In genomic region chr14:100476012-100476822, GRCh38 we compare ENCODE assay signal across 11 cellular contexts.
DNase-seq lines count a peak whose midpoint lies in the region; ATAC-seq and TF ChIP-seq lines count a peak whose summit lies in the region.
"Had no signal": no experiment of that assay in that cellular context is flagged by ENCODE, and none has a peak within 500 bp of the region (broad histone marks: within the 10 kb centered on the region; RNA-seq: fewer than 3 reads in every experiment).

No MANE protein-coding gene starts in this region.

- no peak for TF ChIP-seq CTCF in SK-N-SH (IDR thresholded peaks at IDR 0.05)
- no peak for TF ChIP-seq CTCF in hepatocyte (IDR thresholded peaks at IDR 0.05; ENCODE audit: poor library complexity)
- no peak for TF ChIP-seq CTCF in natural killer cell (IDR thresholded peaks at IDR 0.05)
- TF ChIP-seq CTCF in breast epithelium (IDR thresholded peaks at IDR 0.05) = no peak

- H3F3A ChIP-seq in SK-N-SH (replicated peaks; ENCODE audit: insufficient read depth) = peaks cover 26% of the 10 kb centered on the region

- no peak overlapping the region for H3K27ac Mint-ChIP-seq in natural killer cell
- H3K27ac Mint-ChIP-seq: activated naive CD4-positive, alpha-beta T cell treated with anti-CD3 and anti-CD28 coated beads, Interleukin-2, amount 50 U/mL, for 72 hours; CD4-positive, CD25-positive, alpha-beta regulatory T cell; immature natural killer cell had no signal

- no peaks in the 10 kb centered on the region for H3K27me3 ChIP-seq in ACC112 (ENCODE audit: insufficient read depth, low read length)
- no peaks in the 10 kb centered on the region for H3K27me3 ChIP-seq in SK-N-SH (ENCODE audit: insufficient read depth)
- H3K27me3 ChIP-seq in hepatocyte = no peaks in the 10 kb centered on the region
- no peaks in the 10 kb centered on the region for H3K27me3 ChIP-seq in breast epithelium

- ATAC-seq in natural killer cell (no peak), HG03565 (IDR thresholded peaks at IDR 0.05; ENCODE audit: unreplicated experiment) (no peak)
- ATAC-seq: activated naive CD4-positive, alpha-beta T cell treated with anti-CD3 and anti-CD28 coated beads, Interleukin-2, amount 50 U/mL, for 72 hours had no signal

- CTCF ChIA-PET in SK-N-SH (lab: Yijun Ruan, JAX) = interaction anchor here (0.7 to 1.9 kb wide), 9 partner anchors 10 to 306 kb away, joined by 3 to 5 read pairs (median 3); no protein-coding TSS in a partner anchor

- intact Hi-C loops in natural killer cell (cut with micrococcal nuclease) = loop anchor here (10.0 kb wide), 1 partner anchor 91 kb away; no protein-coding TSS in a partner anchor
- intact Hi-C loops in breast epithelium (cut with DNase I; ENCODE audit: low total_unique reads) = no loop called here

- peak; percentile 52 for DNase-seq in HPDE6-E6E7 (ENCODE audit: extremely low spot score)
- no peak for DNase-seq in SK-N-SH
- peak; percentile 82 for DNase-seq in hepatocyte (ENCODE audit: low spot score)
- no peak for DNase-seq in natural killer cell
- no peak for DNase-seq in activated gamma-delta T cell treated with Interleukin-2 at 50 U/mL for 16 hours
- DNase-seq in breast epithelium (ENCODE audit: low spot score in 2 of 2) = no peak
- DNase-seq: CD4-positive, CD25-positive, alpha-beta regulatory T cell; immature natural killer cell had no signal

- H3K36me3 Mint-ChIP-seq in natural killer cell = no peaks in the 10 kb centered on the region
- H3K36me3 Mint-ChIP-seq: activated naive CD4-positive, alpha-beta T cell treated with anti-CD3 and anti-CD28 coated beads, Interleukin-2, amount 50 U/mL, for 72 hours; immature natural killer cell had no signal

- POLR2A ChIA-PET in SK-N-SH (lab: Yijun Ruan, JAX) = no interaction called here

- H3K27ac ChIP-seq in ACC112 (ENCODE audit: low read depth, low read length) (peak overlapping the region; percentile 56), SK-N-SH (ENCODE audit: low read depth in 2 of 2, low read length in 1 of 2) (peak overlapping the region; percentile 51 to 99), hepatocyte (peak overlapping the region; percentile 90), breast epithelium (no peak overlapping the region)

- H3K79me2 ChIP-seq in ACC112 (ENCODE audit: control insufficient read depth, insufficient read depth, low read length, unreplicated experiment) = no peaks in the 10 kb centered on the region
- H3K79me2 ChIP-seq in SK-N-SH (ENCODE audit: insufficient read depth) = no peaks in the 10 kb centered on the region
- H3K79me2 ChIP-seq in hepatocyte = no peaks in the 10 kb centered on the region

- no peaks in the 10 kb centered on the region for H3K4me1 ChIP-seq in ACC112 (ENCODE audit: control insufficient read depth, insufficient read depth, low read length, unreplicated experiment)
- H3K4me1 ChIP-seq in SK-N-SH (ENCODE audit: control insufficient read depth in 1 of 2, insufficient read depth in 2 of 2, low read depth in 1 of 2, low read length in 1 of 2) = peaks cover 12 to 58% of the 10 kb centered on the region in 2 experiments
- H3K4me1 ChIP-seq in hepatocyte (ENCODE audit: insufficient read depth) = peaks cover 11% of the 10 kb centered on the region
- no peaks in the 10 kb centered on the region for H3K4me1 ChIP-seq in breast epithelium

- H3K4me3 ChIP-seq in ACC112 (ENCODE audit: low read depth, low read length) (no peak overlapping the region), SK-N-SH (ENCODE audit: low read depth in 2 of 2, low read length in 1 of 2) (peak overlapping the region in 1 of 2 experiments; percentile 16; a peak in 1 of 4 replicates), hepatocyte (no peak overlapping the region), breast epithelium (no peak overlapping the region)

- WGBS in SK-N-SH (ENCODE audit: low lambda C conversion rate) = 23% methylated on average over 12 of the region's 14 CpGs
- 45% methylated on average over 14 of the region's 14 CpGs for WGBS in hepatocyte (ENCODE audit: low lambda C conversion rate, missing lambda C conversion rate)

- no peaks in the 10 kb centered on the region for H3K9me3 ChIP-seq in SK-N-SH
- no peaks in the 10 kb centered on the region for H3K9me3 ChIP-seq in hepatocyte (ENCODE audit: low read depth)
- no peaks in the 10 kb centered on the region for H3K9me3 ChIP-seq in breast epithelium

- no peak for TF ChIP-seq RAD21 in SK-N-SH (IDR thresholded peaks at IDR 0.05; ENCODE audit: low read length)

- TF ChIP-seq POLR2A in breast epithelium (IDR thresholded peaks at IDR 0.05) = no peak

- H3K4me3 Mint-ChIP-seq in natural killer cell = no peak overlapping the region
- H3K4me3 Mint-ChIP-seq: CD4-positive, CD25-positive, alpha-beta regulatory T cell; immature natural killer cell had no signal

- no peak overlapping the region for H2AFZ ChIP-seq in ACC112 (ENCODE audit: low read length, unreplicated experiment)
- H2AFZ ChIP-seq in SK-N-SH (ENCODE audit: low read depth) = peak overlapping the region; percentile 81; the same call in 1 of the 2 replicates
- no peak overlapping the region for H2AFZ ChIP-seq in hepatocyte

- H3K36me3 ChIP-seq in ACC112 (ENCODE audit: insufficient read depth, low read length) = no peaks in the 10 kb centered on the region
- H3K36me3 ChIP-seq in SK-N-SH (replicated peaks in 1 of 2; ENCODE audit: control insufficient read depth in 1 of 2, insufficient read depth in 2 of 2, low read length in 1 of 2) = no peaks in the 10 kb centered on the region
- no peaks in the 10 kb centered on the region for H3K36me3 ChIP-seq in hepatocyte (replicated peaks; ENCODE audit: insufficient read depth, low read depth)
- no peaks in the 10 kb centered on the region for H3K36me3 ChIP-seq in breast epithelium

- H3K4me2 ChIP-seq in SK-N-SH = peak overlapping the region; percentile 68
- peak overlapping the region; percentile 20 for H3K4me2 ChIP-seq in hepatocyte

- TF ChIP-seq EP300 in SK-N-SH (IDR thresholded peaks at IDR 0.05; ENCODE audit: borderline replicate concordance in 1 of 2, low read depth in 1 of 2, low read length in 1 of 2) = peak in 1 of 2 experiments; percentile 90; a peak in 2 of 4 replicates

- H3K27me3 Mint-ChIP-seq in natural killer cell (ENCODE audit: low read depth in 2 of 2) = no peaks in the 10 kb centered on the region
- H3K27me3 Mint-ChIP-seq: CD4-positive, CD25-positive, alpha-beta regulatory T cell had no signal

- H3K9ac ChIP-seq in SK-N-SH = peak overlapping the region; percentile 82

- peaks cover 0 to 7% of the 10 kb centered on the region in 2 donors for H3K4me1 Mint-ChIP-seq in natural killer cell
- H3K4me1 Mint-ChIP-seq: immature natural killer cell had no signal

- H4K20me1 ChIP-seq in SK-N-SH (ENCODE audit: insufficient read depth) (no peaks in the 10 kb centered on the region), hepatocyte (ENCODE audit: insufficient read depth, poor library complexity, severe bottlenecking) (no peaks in the 10 kb centered on the region)

- H3K9me2 ChIP-seq in SK-N-SH (no peaks in the 10 kb centered on the region), hepatocyte (replicated peaks; ENCODE audit: insufficient read depth) (no peaks in the 10 kb centered on the region)

- H3K9me3 Mint-ChIP-seq in natural killer cell = no peaks in the 10 kb centered on the region
- H3K9me3 Mint-ChIP-seq: activated naive CD4-positive, alpha-beta T cell treated with anti-CD3 and anti-CD28 coated beads, Interleukin-2, amount 50 U/mL, for 72 hours; CD4-positive, CD25-positive, alpha-beta regulatory T cell; immature natural killer cell had no signal

TF ChIP-seq in SK-N-SH, 30 proteins besides CTCF, POLR2A, EP300 and RAD21 (continues in another document):
- TF ChIP-seq JUND (IDR thresholded peaks at IDR 0.05) = peak; percentile 90
- no peak for TF ChIP-seq NRF1 (IDR thresholded peaks at IDR 0.05; ENCODE audit: low read depth, low read length)
- TF ChIP-seq MEF2A (IDR thresholded peaks at IDR 0.05; ENCODE audit: borderline replicate concordance, low read depth) = peak; percentile 81
- TF ChIP-seq, protein P1, sequence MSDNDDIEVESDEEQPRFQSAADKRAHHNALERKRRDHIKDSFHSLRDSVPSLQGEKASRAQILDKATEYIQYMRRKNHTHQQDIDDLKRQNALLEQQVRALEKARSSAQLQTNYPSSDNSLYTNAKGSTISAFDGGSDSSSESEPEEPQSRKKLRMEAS (IDR thresholded peaks at IDR 0.05; ENCODE audit: low read depth) = peak; percentile 48
- peak; percentile 92; the same call in 1 of the 2 replicates for TF ChIP-seq TCF12 (IDR thresholded peaks at IDR 0.05)
- TF ChIP-seq EZH2phosphoT487 (IDR thresholded peaks at IDR 0.05; ENCODE audit: borderline replicate concordance, low read depth) = no peak
- TF ChIP-seq NFIC (IDR thresholded peaks at IDR 0.05; ENCODE audit: borderline replicate concordance) = peak; percentile 82
- TF ChIP-seq, protein P2, sequence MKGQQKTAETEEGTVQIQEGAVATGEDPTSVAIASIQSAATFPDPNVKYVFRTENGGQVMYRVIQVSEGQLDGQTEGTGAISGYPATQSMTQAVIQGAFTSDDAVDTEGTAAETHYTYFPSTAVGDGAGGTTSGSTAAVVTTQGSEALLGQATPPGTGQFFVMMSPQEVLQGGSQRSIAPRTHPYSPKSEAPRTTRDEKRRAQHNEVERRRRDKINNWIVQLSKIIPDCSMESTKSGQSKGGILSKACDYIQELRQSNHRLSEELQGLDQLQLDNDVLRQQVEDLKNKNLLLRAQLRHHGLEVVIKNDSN (IDR thresholded peaks at IDR 0.05; ENCODE audit: borderline replicate concordance, low read depth) = peak; percentile 7; the same call in 1 of the 2 replicates
- TF ChIP-seq, protein P3, sequence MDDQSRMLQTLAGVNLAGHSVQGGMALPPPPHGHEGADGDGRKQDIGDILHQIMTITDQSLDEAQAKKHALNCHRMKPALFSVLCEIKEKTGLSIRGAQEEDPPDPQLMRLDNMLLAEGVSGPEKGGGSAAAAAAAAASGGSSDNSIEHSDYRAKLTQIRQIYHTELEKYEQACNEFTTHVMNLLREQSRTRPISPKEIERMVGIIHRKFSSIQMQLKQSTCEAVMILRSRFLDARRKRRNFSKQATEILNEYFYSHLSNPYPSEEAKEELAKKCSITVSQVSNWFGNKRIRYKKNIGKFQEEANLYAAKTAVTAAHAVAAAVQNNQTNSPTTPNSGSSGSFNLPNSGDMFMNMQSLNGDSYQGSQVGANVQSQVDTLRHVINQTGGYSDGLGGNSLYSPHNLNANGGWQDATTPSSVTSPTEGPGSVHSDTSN (IDR thresholded peaks at IDR 0.05) = peak; percentile 90
- peak; percentile 57 for TF ChIP-seq RXRA (IDR thresholded peaks at IDR 0.05; ENCODE audit: borderline replicate concordance, low read depth)

Comparison
In these comparisons a context has a peak if more than half of its experiments do, and no peak if none do; other contexts are left out.
1. H3K27ac ChIP-seq: peak in ACC112 (single experiment), SK-N-SH (2 of 2) and hepatocyte (single experiment); none in breast epithelium (0 of 2).
2. DNase-seq: peak in HPDE6-E6E7 (single experiment) and hepatocyte (single experiment); none in SK-N-SH (single experiment), natural killer cell (single experiment), activated gamma-delta T cell treated with Interleukin-2 at 50 U/mL for 16 hours (single experiment) and breast epithelium (0 of 2).